Comparison of ENCODE assay signal across 1 cellular context in the genomic region with DNA sequence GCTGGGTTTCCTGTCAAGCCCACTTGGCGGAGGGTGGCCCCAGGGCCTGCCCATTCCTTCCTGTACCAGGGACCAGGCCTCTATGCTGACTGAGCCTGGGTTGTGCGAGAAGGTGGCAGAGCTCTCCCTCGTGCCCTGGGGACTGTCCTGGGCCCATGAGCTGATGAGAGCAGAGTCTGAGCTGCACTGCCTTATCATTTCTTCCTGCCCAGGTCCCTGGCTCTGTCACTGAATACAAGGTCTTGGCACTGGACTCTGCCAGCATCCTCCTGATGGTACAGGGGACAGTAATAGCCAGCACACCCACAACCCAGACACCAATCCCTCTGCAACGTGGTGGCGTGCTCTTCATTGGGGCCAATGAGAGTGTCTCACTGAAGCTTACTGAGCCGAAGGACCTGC.
TF ChIP-seq lines count a peak whose summit lies in the region.

No MANE protein-coding gene starts in this region.

TF ChIP-seq in K562, 482 proteins besides CTCF, POLR2A, EP300 and RAD21:
- peak; percentile 66 for TF ChIP-seq POLR2G (IDR thresholded peaks at IDR 0.05; ENCODE audit: low read depth, low read length)
- TF ChIP-seq, protein P1, sequence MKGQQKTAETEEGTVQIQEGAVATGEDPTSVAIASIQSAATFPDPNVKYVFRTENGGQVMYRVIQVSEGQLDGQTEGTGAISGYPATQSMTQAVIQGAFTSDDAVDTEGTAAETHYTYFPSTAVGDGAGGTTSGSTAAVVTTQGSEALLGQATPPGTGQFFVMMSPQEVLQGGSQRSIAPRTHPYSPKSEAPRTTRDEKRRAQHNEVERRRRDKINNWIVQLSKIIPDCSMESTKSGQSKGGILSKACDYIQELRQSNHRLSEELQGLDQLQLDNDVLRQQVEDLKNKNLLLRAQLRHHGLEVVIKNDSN (CRISPR knock-in tag; IDR thresholded peaks at IDR 0.05) = no peak
- peak; percentile 49 for TF ChIP-seq RBFOX2 (IDR thresholded peaks at IDR 0.05; ENCODE audit: low read depth, low read length)
- TF ChIP-seq, protein P2, sequence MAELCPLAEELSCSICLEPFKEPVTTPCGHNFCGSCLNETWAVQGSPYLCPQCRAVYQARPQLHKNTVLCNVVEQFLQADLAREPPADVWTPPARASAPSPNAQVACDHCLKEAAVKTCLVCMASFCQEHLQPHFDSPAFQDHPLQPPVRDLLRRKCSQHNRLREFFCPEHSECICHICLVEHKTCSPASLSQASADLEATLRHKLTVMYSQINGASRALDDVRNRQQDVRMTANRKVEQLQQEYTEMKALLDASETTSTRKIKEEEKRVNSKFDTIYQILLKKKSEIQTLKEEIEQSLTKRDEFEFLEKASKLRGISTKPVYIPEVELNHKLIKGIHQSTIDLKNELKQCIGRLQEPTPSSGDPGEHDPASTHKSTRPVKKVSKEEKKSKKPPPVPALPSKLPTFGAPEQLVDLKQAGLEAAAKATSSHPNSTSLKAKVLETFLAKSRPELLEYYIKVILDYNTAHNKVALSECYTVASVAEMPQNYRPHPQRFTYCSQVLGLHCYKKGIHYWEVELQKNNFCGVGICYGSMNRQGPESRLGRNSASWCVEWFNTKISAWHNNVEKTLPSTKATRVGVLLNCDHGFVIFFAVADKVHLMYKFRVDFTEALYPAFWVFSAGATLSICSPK (IDR thresholded peaks at IDR 0.05; ENCODE audit: borderline replicate concordance) = no peak
- TF ChIP-seq MAFF (IDR thresholded peaks at IDR 0.05; ENCODE audit: low read length) = no peak
